Comparison of ENCODE assay signal across 1 cellular context in genomic region chr17:60381958-60382357, GRCh38.
TF ChIP-seq lines count a peak whose summit lies in the region.

No MANE protein-coding gene starts in this region.

TF ChIP-seq in K562, 482 proteins besides CTCF, POLR2A, EP300 and RAD21 (continued from another document):
- TF ChIP-seq REST (CRISPR knock-in tag; IDR thresholded peaks at IDR 0.05; ENCODE audit: low read depth) = no peak
- no peak for TF ChIP-seq MCM2 (IDR thresholded peaks at IDR 0.05; ENCODE audit: low read depth)
- TF ChIP-seq ZNF146 (CRISPR knock-in tag; IDR thresholded peaks at IDR 0.05; ENCODE audit: unreplicated experiment) = no peak
- no peak for TF ChIP-seq PCBP2 (IDR thresholded peaks at IDR 0.05; ENCODE audit: low read depth, low read length, poor library complexity, severe bottlenecking)
- TF ChIP-seq ZNF316 (IDR thresholded peaks at IDR 0.05) = no peak
TF ChIP-seq in K562: peak in this region for 15.
